ENCODE assay signal across 8 cellular contexts in the genomic region with DNA sequence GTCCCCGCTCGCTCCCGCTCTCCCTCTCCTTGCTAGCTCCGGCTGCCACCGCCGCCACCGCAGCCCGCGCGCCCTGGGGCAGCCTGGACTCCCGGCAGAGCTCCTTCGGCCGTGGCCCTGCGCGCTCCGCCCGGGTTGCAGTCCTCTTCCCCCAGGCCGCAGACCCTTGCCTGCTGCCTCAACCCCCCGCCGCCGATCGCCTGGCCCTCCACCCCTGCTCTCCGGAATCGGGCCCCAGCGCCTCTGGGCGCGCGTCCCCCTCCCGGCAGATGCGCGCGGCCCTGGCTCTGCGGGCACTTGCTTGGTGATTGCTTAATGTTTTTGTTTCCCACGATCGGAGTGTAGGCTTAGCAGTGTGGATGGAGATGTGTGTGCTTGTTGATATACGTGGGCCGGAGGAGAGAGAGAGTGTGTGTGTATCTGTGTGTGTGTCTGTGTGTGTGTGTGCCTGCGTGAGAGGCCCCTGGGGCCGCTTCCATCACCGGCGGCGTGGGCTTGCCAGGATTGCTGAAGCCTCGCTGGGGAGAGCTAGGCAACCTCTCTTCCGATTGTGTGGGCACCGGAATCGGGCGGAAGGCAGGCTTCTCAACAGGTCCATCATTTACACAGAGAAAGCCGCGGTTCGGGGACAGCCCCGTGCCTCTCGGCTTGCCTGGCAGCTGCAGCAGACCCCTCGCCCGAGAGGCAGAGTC. TPM values are rescaled to one million over a fixed set of nuclear protein-coding genes. Genes with fewer than 3 reads are reported as not detected.
A peak's percentile ranks its signal among the peaks of the same experiment; 100 is the strongest.
DNase-seq lines count a peak whose midpoint lies in the region; ATAC-seq, FAIRE-seq and TF ChIP-seq lines count a peak whose summit lies in the region.

No MANE protein-coding gene starts in this region.

- H3K27ac ChIP-seq in caudate nucleus (ENCODE audit: low read depth, low read length) (peak overlapping the region; percentile 36), right lobe of liver (peak overlapping the region in 2 of 3 donors; percentile 54 to 72), thymus (ENCODE audit: low read depth) (no peak overlapping the region)

- H3K4me1 ChIP-seq in right lobe of liver (peaks cover 0 to 45% (median 10%) of the 10 kb centered on the region in 4 donors), thymus (ENCODE audit: control insufficient read depth, insufficient read depth, low read length) (no peaks in the 10 kb centered on the region)

- TF ChIP-seq CTCF in right lobe of liver (IDR thresholded peaks at IDR 0.05), result no peak

- H3K9me3 ChIP-seq in right lobe of liver, result no peaks in the 10 kb centered on the region
- no peaks in the 10 kb centered on the region for H3K9me3 ChIP-seq in thymus (ENCODE audit: control insufficient read depth)

- H3K36me3 ChIP-seq in right lobe of liver (peaks cover 0 to 12% (median 0%) of the 10 kb centered on the region in 4 donors), thymus (ENCODE audit: control insufficient read depth, insufficient read depth) (no peaks in the 10 kb centered on the region)

- peak overlapping the region; percentile 26 to 61 (median 40) for H3K4me3 ChIP-seq in right lobe of liver
- H3K4me3 ChIP-seq in thymus (ENCODE audit: low read length), result peak overlapping the region; percentile 47

- peak; percentile 46 for TF ChIP-seq POLR2A in right lobe of liver (IDR thresholded peaks at IDR 0.05)

- no peak for FAIRE-seq in RCC 7860 (lab: Jason Lieb, UNC)

- WGBS in right lobe of liver (ENCODE audit: insufficient coverage, low coverage, low lambda C conversion rate, missing lambda C conversion rate), result under 1% methylated on average over 34 of the region's 54 CpGs
- WGBS in thymus, result 2% methylated on average over 54 of the region's 54 CpGs

- peak; percentile 14 to 48 (median 33) for ATAC-seq in right lobe of liver
- ATAC-seq in HG03457 (IDR thresholded peaks at IDR 0.05; ENCODE audit: unreplicated experiment), result no peak

- intact Hi-C loops in right lobe of liver (cut with DNase I), result loop anchor here in 1 of 2 donors (10.0 kb wide), 1 partner anchor 158 kb away; no protein-coding TSS in a partner anchor

- DNase-seq in EH (ENCODE audit: low read depth), result peak; percentile 35
- DNase-seq in NCI-H526 (lab: John Stamatoyannopoulos, UW), result peak; percentile 48 to 85
- peak in 10 of 61 donors; percentile 9 to 51 (median 22) for DNase-seq in caudate nucleus (lab: John Stamatoyannopoulos, UW)
- peak in 1 of 3 donors; percentile 45 for DNase-seq in right lobe of liver
- DNase-seq in RCC 7860 (ENCODE audit: low spot score), result no peak
- DNase-seq in GOT3 (lab: John Stamatoyannopoulos, UW), result no peak

- H3K27me3 ChIP-seq in right lobe of liver, result no peaks in the 10 kb centered on the region
- peaks cover 75% of the 10 kb centered on the region for H3K27me3 ChIP-seq in thymus (ENCODE audit: control insufficient read depth, insufficient read depth)

RNA-seq across cellular contexts. Expression of a gene that starts 0.9 kb away (rescaled TPM):
- 10 to 100 TPM in 3 of 6 experiments, 1 to 10 TPM in 2, under 1 TPM in 1; 0.37 to 15.9 (median 9.6) TPM for total RNA-seq in right lobe of liver
- polyA plus RNA-seq in thymus, result 9.0 TPM

Comparison
In these comparisons a context has a peak if more than half of its experiments do, and no peak if none do; other contexts are left out.
1. DNase-seq: peak in EH (single experiment) and NCI-H526 (2 of 2); none in RCC 7860 (single experiment) and GOT3 (single experiment).